In the genomic region with DNA sequence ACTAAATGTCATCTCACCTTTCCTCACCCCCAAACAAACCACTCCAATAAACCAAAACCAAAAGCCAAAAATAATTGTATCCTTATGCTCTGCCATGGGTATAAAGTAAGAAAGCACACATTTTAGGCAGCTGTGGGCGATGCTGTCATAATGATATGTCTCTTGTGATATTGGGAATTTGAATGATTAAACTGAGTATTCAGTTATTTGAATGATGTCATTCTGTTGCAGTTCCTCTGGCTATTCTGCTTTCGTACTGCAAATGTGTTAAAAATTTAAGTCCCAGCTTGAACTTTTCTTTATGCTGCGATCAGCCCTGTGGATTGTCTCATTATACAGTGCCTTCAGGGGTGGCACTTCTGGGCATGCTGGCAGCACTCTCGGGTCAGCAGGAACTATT, we compare ENCODE assay signal across 2 cellular contexts.
TF ChIP-seq lines count a peak whose summit lies in the region.

No MANE protein-coding gene starts in this region.

TF ChIP-seq in HEK293, 187 proteins besides CTCF, POLR2A, EP300 and RAD21:
- TF ChIP-seq ZBTB20 (tag by site-specific recombination; IDR thresholded peaks at IDR 0.05): peak; percentile 58
- TF ChIP-seq, protein P1, sequence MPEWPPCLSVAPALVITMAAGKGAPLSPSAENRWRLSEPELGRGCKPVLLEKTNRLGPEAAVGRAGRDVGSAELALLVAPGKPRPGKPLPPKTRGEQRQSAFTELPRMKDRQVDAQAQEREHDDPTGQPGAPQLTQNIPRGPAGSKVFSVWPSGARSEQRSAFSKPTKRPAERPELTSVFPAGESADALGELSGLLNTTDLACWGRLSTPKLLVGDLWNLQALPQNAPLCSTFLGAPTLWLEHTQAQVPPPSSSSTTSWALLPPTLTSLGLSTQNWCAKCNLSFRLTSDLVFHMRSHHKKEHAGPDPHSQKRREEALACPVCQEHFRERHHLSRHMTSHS (tag by site-specific recombination; IDR thresholded peaks at IDR 0.05): no peak
- TF ChIP-seq, protein P2, sequence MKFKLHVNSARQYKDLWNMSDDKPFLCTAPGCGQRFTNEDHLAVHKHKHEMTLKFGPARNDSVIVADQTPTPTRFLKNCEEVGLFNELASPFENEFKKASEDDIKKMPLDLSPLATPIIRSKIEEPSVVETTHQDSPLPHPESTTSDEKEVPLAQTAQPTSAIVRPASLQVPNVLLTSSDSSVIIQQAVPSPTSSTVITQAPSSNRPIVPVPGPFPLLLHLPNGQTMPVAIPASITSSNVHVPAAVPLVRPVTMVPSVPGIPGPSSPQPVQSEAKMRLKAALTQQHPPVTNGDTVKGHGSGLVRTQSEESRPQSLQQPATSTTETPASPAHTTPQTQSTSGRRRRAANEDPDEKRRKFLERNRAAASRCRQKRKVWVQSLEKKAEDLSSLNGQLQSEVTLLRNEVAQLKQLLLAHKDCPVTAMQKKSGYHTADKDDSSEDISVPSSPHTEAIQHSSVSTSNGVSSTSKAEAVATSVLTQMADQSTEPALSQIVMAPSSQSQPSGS (tag by site-specific recombination; IDR thresholded peaks at IDR 0.05; ENCODE audit: low read depth): peak; percentile 75; the same call in 1 of the 2 replicates

TF ChIP-seq in K562, 482 proteins besides CTCF, POLR2A, EP300 and RAD21:
- TF ChIP-seq, protein P3, sequence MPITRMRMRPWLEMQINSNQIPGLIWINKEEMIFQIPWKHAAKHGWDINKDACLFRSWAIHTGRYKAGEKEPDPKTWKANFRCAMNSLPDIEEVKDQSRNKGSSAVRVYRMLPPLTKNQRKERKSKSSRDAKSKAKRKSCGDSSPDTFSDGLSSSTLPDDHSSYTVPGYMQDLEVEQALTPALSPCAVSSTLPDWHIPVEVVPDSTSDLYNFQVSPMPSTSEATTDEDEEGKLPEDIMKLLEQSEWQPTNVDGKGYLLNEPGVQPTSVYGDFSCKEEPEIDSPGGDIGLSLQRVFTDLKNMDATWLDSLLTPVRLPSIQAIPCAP (CRISPR knock-in tag; IDR thresholded peaks at IDR 0.05; ENCODE audit: borderline replicate concordance): no peak
- TF ChIP-seq, protein P4, sequence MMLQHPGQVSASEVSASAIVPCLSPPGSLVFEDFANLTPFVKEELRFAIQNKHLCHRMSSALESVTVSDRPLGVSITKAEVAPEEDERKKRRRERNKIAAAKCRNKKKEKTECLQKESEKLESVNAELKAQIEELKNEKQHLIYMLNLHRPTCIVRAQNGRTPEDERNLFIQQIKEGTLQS (IDR thresholded peaks at IDR 0.05): peak; percentile 40; the same call in 1 of the 2 replicates
- TF ChIP-seq, protein P4 (CRISPR knock-in tag; conservative IDR thresholded peaks at IDR 0.05): no peak
